In the genomic region with DNA sequence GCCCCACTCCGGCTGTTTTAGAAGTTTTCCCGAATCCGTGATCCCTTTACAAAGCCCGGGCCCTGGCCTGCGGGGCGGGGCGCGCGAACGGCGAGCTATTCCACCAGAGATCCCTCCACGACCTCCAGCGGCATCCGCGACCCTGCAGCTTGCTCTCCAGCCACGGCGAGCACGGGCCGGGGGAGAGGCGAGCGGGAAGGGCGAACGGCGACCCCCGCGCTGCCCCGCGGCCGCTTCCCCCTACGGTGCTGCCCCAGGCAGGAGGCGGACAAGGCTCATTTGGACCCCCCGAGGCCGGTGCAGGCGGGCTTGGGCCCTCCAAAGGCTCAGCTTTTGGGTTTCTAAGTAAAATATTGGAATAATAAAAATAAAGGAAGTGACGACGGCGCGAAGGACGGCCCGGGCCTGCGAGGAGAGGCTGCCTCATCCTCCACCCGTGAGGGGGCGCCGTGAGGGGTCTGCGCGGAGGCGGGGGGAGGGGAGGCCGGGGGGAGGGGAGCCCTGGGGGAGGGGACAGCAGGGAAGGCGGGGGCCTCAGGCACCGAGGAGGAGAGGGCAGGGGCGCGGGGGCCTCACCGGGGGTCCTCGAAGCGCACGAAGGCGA, we compare ENCODE assay signal across 8 cellular contexts. TPM values are rescaled to one million over a fixed set of nuclear protein-coding genes. Genes with fewer than 3 reads are reported as not detected.
DNase-seq lines count a peak whose midpoint lies in the region; ATAC-seq and TF ChIP-seq lines count a peak whose summit lies in the region.

No MANE protein-coding gene starts in this region.

- no peak for TF ChIP-seq CTCF in BE2C (IDR thresholded peaks at IDR 0.05; ENCODE audit: low read depth, low read length)

- no peaks in the 10 kb centered on the region for H3K4me1 ChIP-seq in BE2C
- H3K4me1 ChIP-seq in mononuclear cell (ENCODE audit: insufficient read depth, low read length), result peaks cover 41% of the 10 kb centered on the region
- H3K4me1 ChIP-seq in subcutaneous abdominal adipose tissue (ENCODE audit: control insufficient read depth in 5 of 5, insufficient read depth in 5 of 5, low read length in 5 of 5), result peaks cover 6 to 34% (median 25%) of the 10 kb centered on the region in 5 donors

- H3K9me3 ChIP-seq in BE2C (no peaks in the 10 kb centered on the region), mononuclear cell (ENCODE audit: low read depth, low read length) (no peaks in the 10 kb centered on the region), subcutaneous abdominal adipose tissue (ENCODE audit: control insufficient read depth in 5 of 5, low read length in 5 of 5) (no peaks in the 10 kb centered on the region)

- peak; percentile 61 for DNase-seq in BE2C
- peak in 2 of 3 experiments; percentile 9 to 18 for DNase-seq in effector memory CD8-positive, alpha-beta T cell
- no peak for DNase-seq in EL

- peaks cover 56% of the 10 kb centered on the region for H3K36me3 Mint-ChIP-seq in effector memory CD8-positive, alpha-beta T cell (ENCODE audit: insufficient read depth)

- ATAC-seq in GM19035 (IDR thresholded peaks at IDR 0.05; ENCODE audit: unreplicated experiment) (peak; percentile 32), HG03354 (IDR thresholded peaks at IDR 0.05; ENCODE audit: poor library complexity, severe bottlenecking, unreplicated experiment) (peak; percentile 38)
- ATAC-seq in activated CD4-positive, CD25-positive, alpha-beta regulatory T cell treated with anti-CD3 and anti-CD28 coated beads, Interleukin-2, amount 50 U/mL, for 24 hours, result peak; percentile 27 to 40
- ATAC-seq in effector memory CD8-positive, alpha-beta T cell (replicated peaks), result peak; percentile 38

- H3K36me3 ChIP-seq in BE2C (peaks cover 29% of the 10 kb centered on the region), subcutaneous abdominal adipose tissue (ENCODE audit: control insufficient read depth in 5 of 5, insufficient read depth in 5 of 5, low read length in 5 of 5) (peaks cover 12 to 26% (median 20%) of the 10 kb centered on the region in 5 donors)

- peak overlapping the region; percentile 76 for H3K27ac ChIP-seq in subcutaneous abdominal adipose tissue (ENCODE audit: low read depth, low read length)

- no peaks in the 10 kb centered on the region for H3K27me3 Mint-ChIP-seq in effector memory CD8-positive, alpha-beta T cell

- H3K9ac ChIP-seq in subcutaneous abdominal adipose tissue (ENCODE audit: low read length in 5 of 5), result peak overlapping the region; percentile 75 to 92 (median 87)

- H3K27me3 ChIP-seq in BE2C, result no peaks in the 10 kb centered on the region
- H3K27me3 ChIP-seq in mononuclear cell (ENCODE audit: insufficient read depth, low read length), result no peaks in the 10 kb centered on the region
- no peaks in the 10 kb centered on the region for H3K27me3 ChIP-seq in subcutaneous abdominal adipose tissue (ENCODE audit: control insufficient read depth in 5 of 5, insufficient read depth in 4 of 5, low read length in 5 of 5)

- no peaks in the 10 kb centered on the region for H3K9me3 Mint-ChIP-seq in effector memory CD8-positive, alpha-beta T cell

- peak overlapping the region; percentile 91 to 92 for H3K27ac Mint-ChIP-seq in effector memory CD8-positive, alpha-beta T cell

- H3K4me3 ChIP-seq in BE2C (ENCODE audit: low read depth, low read length) (peak overlapping the region; percentile 92), mononuclear cell (ENCODE audit: low read length) (peak overlapping the region; percentile 76), subcutaneous abdominal adipose tissue (ENCODE audit: low read depth in 1 of 5, low read length in 5 of 5) (peak overlapping the region; percentile 79 to 88 (median 86))

- peak overlapping the region; percentile 88 to 92 for H3K4me3 Mint-ChIP-seq in effector memory CD8-positive, alpha-beta T cell

- H3K4me1 Mint-ChIP-seq in effector memory CD8-positive, alpha-beta T cell (ENCODE audit: low read depth in 2 of 2), result peaks cover 41 to 43% of the 10 kb centered on the region in 2 donors

RNA-seq across cellular contexts. Expression of a gene that starts 0.6 kb away (rescaled TPM):
- polyA plus RNA-seq in BE2C (2012; ENCODE audit: insufficient read depth, insufficient read length, low read depth), result 624 TPM
- total RNA-seq in mononuclear cell, result 84.7 TPM

RNA-seq across cellular contexts. Expression of a gene that starts 22.7 kb away (rescaled TPM):
- polyA plus RNA-seq in BE2C (2012; ENCODE audit: insufficient read depth, insufficient read length, low read depth), result 28.9 TPM
- 11.0 TPM for total RNA-seq in mononuclear cell

RNA-seq across cellular contexts. Expression of a gene that starts 22.8 kb away (rescaled TPM):
- 73.5 TPM for polyA plus RNA-seq in BE2C (2012; ENCODE audit: insufficient read depth, insufficient read length, low read depth)
- 25.6 TPM for total RNA-seq in mononuclear cell

RNA-seq across cellular contexts. Expression of a gene that starts 27.0 kb away (rescaled TPM):
- 707 TPM for polyA plus RNA-seq in BE2C (2012; ENCODE audit: insufficient read depth, insufficient read length, low read depth)
- total RNA-seq in mononuclear cell, result 34.0 TPM

RNA-seq across cellular contexts. Expression of a gene that starts 31.0 kb away (rescaled TPM):
- 2,740 TPM for polyA plus RNA-seq in BE2C (2012; ENCODE audit: insufficient read depth, insufficient read length, low read depth)
- total RNA-seq in mononuclear cell, result 138 TPM
